Comparison of ENCODE assay signal across 8 cellular contexts in genomic region chr16:2777231-2777902, GRCh38. TPM values are rescaled to one million over a fixed set of nuclear protein-coding genes. Genes with fewer than 3 reads are reported as not detected.
A peak's percentile ranks its signal among the peaks of the same experiment; 100 is the strongest.
DNase-seq lines count a peak whose midpoint lies in the region; ATAC-seq and TF ChIP-seq lines count a peak whose summit lies in the region.

TSS of gene ELOB (minus strand) at chr16:2777280. CDS start at chr16:2777239, 41 bp downstream.

- H3K36me3 ChIP-seq in BJ (ENCODE audit: control insufficient read depth, insufficient read depth, low read length): peaks cover 18% of the 10 kb centered on the region

- CTCF ChIA-PET in BJ (lab: Yijun Ruan, JAX): no interaction called here

- H3K27me3 ChIP-seq in BJ (ENCODE audit: control insufficient read depth, insufficient read depth, low read length): no peaks in the 10 kb centered on the region; the same call in none of the 2 replicates

- TF ChIP-seq CTCF in BJ (IDR thresholded peaks at IDR 0.05; ENCODE audit: insufficient read depth, low read depth, low read length): no peak

- POLR2A ChIA-PET in BJ (lab: Charles Lee): no interaction called here

- peak within 1 kb of the TSS; percentile 99 for H3K4me3 ChIP-seq in BJ (ENCODE audit: low read depth, low read length)

- ATAC-seq in HG03442 (IDR thresholded peaks at IDR 0.05; ENCODE audit: unreplicated experiment): peak; percentile 67

- DNase-seq in BJ (ENCODE audit: low read depth): peak; percentile 24
- DNase-seq in GM19238 (ENCODE audit: insufficient read length, low spot score): peak; percentile 95
- peak; percentile 89 for DNase-seq in NCI-H82 (lab: John Stamatoyannopoulos, UW)
- DNase-seq in activated CD8-positive, alpha-beta memory T cell treated with anti-CD3 and anti-CD28 coated beads for 1 hour (ENCODE audit: extremely low read depth in 1 of 2, low read depth in 1 of 2): peak; percentile 64 to 86
- DNase-seq in effector CD4-positive, alpha-beta T cell: peak; percentile 81
- peak; percentile 84 to 91 for DNase-seq in lung microvascular endothelial cell (ENCODE audit: low read depth in 2 of 2)
- peak; percentile 79 to 88 (median 82) for DNase-seq in stimulated activated CD4-positive, alpha-beta T cell treated with anti-CD3 and anti-CD28 coated beads, TNF-alpha, amount 100 ng/mL, for 4 hours (ENCODE audit: low read depth in 3 of 3)

RNA-seq across cellular contexts. Expression of gene ELOB, which starts in this region (rescaled TPM):
- 212 and 215 TPM in 2 replicates for polyA plus RNA-seq in BJ (2011; rRNA removed)
- polyA minus RNA-seq in BJ (2011; rRNA and poly(A)+ RNA removed): 70.8 and 133 TPM in 2 replicates
- total RNA-seq in lung microvascular endothelial cell: 289 and 344 TPM in 2 replicates

Comparison
In these comparisons a context has a peak if more than half of its experiments do, and no peak if none do; other contexts are left out.
1. Peak in every context shown above with its lines: DNase-seq, ATAC-seq and H3K4me3 ChIP-seq.
2. DNase-seq: peak in every context shown above with its lines; median percentile 95 in GM19238; 89 in NCI-H82; 88 in lung microvascular endothelial cell; 82 in stimulated activated CD4-positive, alpha-beta T cell treated with anti-CD3 and anti-CD28 coated beads, TNF-alpha, amount 100 ng/mL, for 4 hours; 81 in effector CD4-positive, alpha-beta T cell; 75 in activated CD8-positive, alpha-beta memory T cell treated with anti-CD3 and anti-CD28 coated beads for 1 hour; 24 in BJ.